In the genomic region with DNA sequence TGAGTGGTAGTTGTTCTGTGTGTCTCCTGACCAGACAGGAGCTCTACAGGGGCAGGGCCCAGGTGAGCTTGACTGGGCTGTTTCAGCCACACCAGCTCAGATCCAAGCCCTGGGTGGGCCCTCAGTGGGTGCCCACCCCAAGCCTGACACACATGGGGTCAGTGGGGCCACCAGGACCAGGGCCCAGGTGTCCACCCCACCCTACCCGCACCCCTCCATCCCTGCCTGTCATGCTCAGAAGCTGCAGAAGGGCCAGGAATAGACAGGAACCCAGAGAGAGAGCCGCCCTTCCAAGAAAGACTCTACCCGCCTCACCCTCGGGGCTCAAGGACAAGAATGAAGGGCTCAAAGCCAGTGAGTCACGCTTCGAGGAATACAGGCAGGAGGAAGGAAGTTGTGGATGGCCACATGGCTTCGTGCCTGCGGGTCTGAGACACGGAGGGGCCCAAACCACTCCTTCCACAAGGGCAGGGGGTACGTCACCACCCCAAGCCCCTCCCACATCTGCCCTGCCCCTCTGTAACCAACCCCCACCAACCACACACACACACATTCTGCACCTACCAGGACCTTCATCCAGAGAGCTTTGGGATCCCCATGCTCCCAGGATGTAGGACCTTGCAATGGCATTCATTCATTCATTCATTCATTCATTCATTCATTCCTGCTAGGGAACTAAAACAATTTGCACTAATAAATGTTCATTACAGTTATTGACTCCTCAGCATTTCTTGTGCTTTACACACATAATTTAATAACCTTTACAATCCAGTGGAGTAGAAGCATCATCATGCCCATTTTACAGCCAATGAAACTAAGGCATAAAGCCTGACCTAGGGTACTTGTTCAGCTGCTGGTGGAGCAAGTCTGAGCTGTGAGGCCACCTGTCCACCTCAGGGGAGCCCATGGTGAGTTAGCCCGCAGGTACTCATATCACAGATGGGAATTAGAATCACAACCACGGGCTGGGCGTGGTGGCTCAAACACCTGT, we compare ENCODE assay signal across 8 cellular contexts. TPM values are rescaled to one million over a fixed set of nuclear protein-coding genes. Genes with fewer than 3 reads are reported as not detected.
DNase-seq lines count a peak whose midpoint lies in the region; ATAC-seq lines count a peak whose summit lies in the region.

No MANE protein-coding gene starts in this region.

- peak overlapping the region; percentile 70 for H2BK120ac ChIP-seq in trophoblast cell (ENCODE audit: insufficient read depth, low read length, poor library complexity)

- peak overlapping the region; percentile 80 for H4K91ac ChIP-seq in trophoblast cell (ENCODE audit: low read depth, low read length)

- H3K4me1 Mint-ChIP-seq in CD4-positive, CD25-positive, alpha-beta regulatory T cell, result peaks cover 0 to 68% (median 35%) of the 10 kb centered on the region in 4 donors
- H3K4me1 Mint-ChIP-seq in activated T-cell treated with anti-CD3 and anti-CD28 coated beads, Interleukin-2, amount 50 U/mL, for 4 hours (ENCODE audit: low read depth), result peaks cover 57% of the 10 kb centered on the region

- H4K8ac ChIP-seq in trophoblast cell (ENCODE audit: low read depth, low read length), result no peak overlapping the region

- H3K4ac ChIP-seq in trophoblast cell (ENCODE audit: low read depth, low read length), result peak overlapping the region; percentile 16

- peak overlapping the region; percentile 1 for H3K4me2 ChIP-seq in trophoblast cell (ENCODE audit: low read length)

- peak overlapping the region; percentile 31 for H2AK5ac ChIP-seq in trophoblast cell (ENCODE audit: low read length)

- H2BK12ac ChIP-seq in trophoblast cell (ENCODE audit: low read length), result peak overlapping the region; percentile 80

- peaks cover 52% of the 10 kb centered on the region for H3K79me1 ChIP-seq in trophoblast cell (ENCODE audit: low read length)

- H3K27me3 ChIP-seq in CD4-positive, CD25-positive, alpha-beta regulatory T cell (ENCODE audit: control insufficient read depth, insufficient read depth, low read length), result no peaks in the 10 kb centered on the region
- H3K27me3 ChIP-seq in trophoblast cell (ENCODE audit: insufficient read depth, low read length), result no peaks in the 10 kb centered on the region

- H3K79me2 ChIP-seq in trophoblast cell (ENCODE audit: control insufficient read depth, insufficient read depth, low read length, poor library complexity), result peaks cover 40% of the 10 kb centered on the region

- H3K27me3 Mint-ChIP-seq in CD4-positive, CD25-positive, alpha-beta regulatory T cell, result no peaks in the 10 kb centered on the region
- H3K27me3 Mint-ChIP-seq in activated T-cell treated with anti-CD3 and anti-CD28 coated beads, Interleukin-2, amount 50 U/mL, for 4 hours (ENCODE audit: low read depth), result no peaks in the 10 kb centered on the region

- H3K4me3 ChIP-seq in CD4-positive, CD25-positive, alpha-beta regulatory T cell (ENCODE audit: low read depth, low read length), result peak overlapping the region; percentile 13
- H3K4me3 ChIP-seq in trophoblast cell (ENCODE audit: low read depth, low read length), result no peak overlapping the region

- H3K9ac ChIP-seq in trophoblast cell (ENCODE audit: low read length), result no peak overlapping the region

- DNase-seq in CD4-positive, CD25-positive, alpha-beta regulatory T cell, result peak in 1 of 3 donors; percentile 95
- peak; percentile 89 for DNase-seq in NOMO-1 treated with DMSO at 0.1 percent for 48 hours (lab: John Stamatoyannopoulos, UW; ENCODE audit: unreplicated experiment)
- peak; percentile 65 for DNase-seq in activated T-cell treated with anti-CD3 and anti-CD28 coated beads, Interleukin-2, amount 50 U/mL, for 4 hours
- peak; percentile 84 for DNase-seq in fibroblast of the conjunctiva (ENCODE audit: low read depth)
- peak; percentile 98 for DNase-seq in trophoblast cell
- DNase-seq in SHP77 (lab: John Stamatoyannopoulos, UW), result no peak
- DNase-seq in NCI-H510A (lab: John Stamatoyannopoulos, UW), result no peak
- DNase-seq in NCI-H1092 (lab: John Stamatoyannopoulos, UW), result no peak

- H2AFZ ChIP-seq in trophoblast cell (ENCODE audit: insufficient read depth, low read length, poor library complexity), result no peak overlapping the region

- H3K9me3 Mint-ChIP-seq in CD4-positive, CD25-positive, alpha-beta regulatory T cell, result no peaks in the 10 kb centered on the region
- no peaks in the 10 kb centered on the region for H3K9me3 Mint-ChIP-seq in activated T-cell treated with anti-CD3 and anti-CD28 coated beads, Interleukin-2, amount 50 U/mL, for 4 hours

- peak overlapping the region; percentile 81 for H3K18ac ChIP-seq in trophoblast cell (ENCODE audit: low read length)

- H3K14ac ChIP-seq in trophoblast cell (ENCODE audit: low read length), result peak overlapping the region; percentile 65

- H2BK5ac ChIP-seq in trophoblast cell (ENCODE audit: low read depth, low read length, poor library complexity), result peak overlapping the region; percentile 23

- no peak overlapping the region for H3K23ac ChIP-seq in trophoblast cell (ENCODE audit: low read length)

- peak; percentile 86 to 87 for ATAC-seq in CD4-positive, CD25-positive, alpha-beta regulatory T cell (ENCODE audit: low read depth in 2 of 2)
- ATAC-seq in activated T-cell treated with anti-CD3 and anti-CD28 coated beads, Interleukin-2, amount 50 U/mL, for 4 hours, result peak; percentile 71 to 79

- no peaks in the 10 kb centered on the region for H3K36me3 ChIP-seq in CD4-positive, CD25-positive, alpha-beta regulatory T cell (ENCODE audit: control insufficient read depth, insufficient read depth, low read length)
- peaks cover 38 to 42% of the 10 kb centered on the region in 2 experiments for H3K36me3 ChIP-seq in trophoblast cell (ENCODE audit: control insufficient read depth in 1 of 2, insufficient read depth in 2 of 2, low read length in 2 of 2)

- peaks cover 8% of the 10 kb centered on the region for H3K36me3 Mint-ChIP-seq in CD4-positive, CD25-positive, alpha-beta regulatory T cell
- no peaks in the 10 kb centered on the region for H3K36me3 Mint-ChIP-seq in activated T-cell treated with anti-CD3 and anti-CD28 coated beads, Interleukin-2, amount 50 U/mL, for 4 hours (ENCODE audit: insufficient read depth)

- H3K27ac Mint-ChIP-seq in CD4-positive, CD25-positive, alpha-beta regulatory T cell, result peak overlapping the region; percentile 91 to 95 (median 94)

- H4K12ac ChIP-seq in trophoblast cell (ENCODE audit: low read depth, low read length), result no peak overlapping the region

- no CpG with 5 or more reads among the region's 13 CpGs for WGBS in trophoblast cell (ENCODE audit: extremely low coverage, insufficient coverage, insufficient read length)

- H3K9me3 ChIP-seq in CD4-positive, CD25-positive, alpha-beta regulatory T cell (ENCODE audit: control insufficient read depth in 2 of 2, low read length in 2 of 2), result no peaks in the 10 kb centered on the region
- H3K9me3 ChIP-seq in trophoblast cell (ENCODE audit: insufficient read depth, low read depth, low read length), result no peaks in the 10 kb centered on the region

- peaks cover 49% of the 10 kb centered on the region for H3K4me1 ChIP-seq in CD4-positive, CD25-positive, alpha-beta regulatory T cell (ENCODE audit: control insufficient read depth, insufficient read depth, low read length, poor library complexity, severe bottlenecking)
- H3K4me1 ChIP-seq in trophoblast cell (ENCODE audit: control insufficient read depth in 1 of 2, insufficient read depth in 2 of 2, low read length in 2 of 2), result peaks cover 54 to 59% of the 10 kb centered on the region in 2 experiments

- H3K27ac ChIP-seq in CD4-positive, CD25-positive, alpha-beta regulatory T cell (ENCODE audit: insufficient read depth, low read length, poor library complexity, severe bottlenecking), result peak overlapping the region; percentile 67
- peak overlapping the region; percentile 55 for H3K27ac ChIP-seq in trophoblast cell (ENCODE audit: low read depth, low read length)

- peak overlapping the region; percentile 40 to 79 (median 75) for H3K4me3 Mint-ChIP-seq in CD4-positive, CD25-positive, alpha-beta regulatory T cell
- H3K4me3 Mint-ChIP-seq in activated T-cell treated with anti-CD3 and anti-CD28 coated beads, Interleukin-2, amount 50 U/mL, for 4 hours, result peak overlapping the region; percentile 13

RNA-seq across cellular contexts. Expression of a gene that starts 56.0 kb away (rescaled TPM):
- 1.3 TPM for total RNA-seq in CD4-positive, CD25-positive, alpha-beta regulatory T cell
- 1 to 10 TPM in 1 of 4 donors, under 1 TPM in 3; 0.07 to 1.3 (median 0.19) TPM for polyA plus RNA-seq in CD4-positive, CD25-positive, alpha-beta regulatory T cell
- 10 to 100 TPM; 10.8 to 11.6 (median 11.0) TPM for total RNA-seq in activated T-cell treated with anti-CD3 and anti-CD28 coated beads, Interleukin-2, amount 50 U/mL, for 4 hours
- 79.8 and 92.5 TPM in 2 replicates for polyA plus RNA-seq in trophoblast cell (2013)

Comparison
In these comparisons a context has a peak if more than half of its experiments do, and no peak if none do; other contexts are left out.
1. DNase-seq: peak in NOMO-1 treated with DMSO at 0.1 percent for 48 hours (single experiment), activated T-cell treated with anti-CD3 and anti-CD28 coated beads, Interleukin-2, amount 50 U/mL, for 4 hours (single experiment), fibroblast of the conjunctiva (single experiment) and trophoblast cell (2 of 2); none in SHP77 (0 of 2), NCI-H510A (single experiment) and NCI-H1092 (single experiment).